2 cellular contexts compared by ENCODE assay signal in the genomic region with DNA sequence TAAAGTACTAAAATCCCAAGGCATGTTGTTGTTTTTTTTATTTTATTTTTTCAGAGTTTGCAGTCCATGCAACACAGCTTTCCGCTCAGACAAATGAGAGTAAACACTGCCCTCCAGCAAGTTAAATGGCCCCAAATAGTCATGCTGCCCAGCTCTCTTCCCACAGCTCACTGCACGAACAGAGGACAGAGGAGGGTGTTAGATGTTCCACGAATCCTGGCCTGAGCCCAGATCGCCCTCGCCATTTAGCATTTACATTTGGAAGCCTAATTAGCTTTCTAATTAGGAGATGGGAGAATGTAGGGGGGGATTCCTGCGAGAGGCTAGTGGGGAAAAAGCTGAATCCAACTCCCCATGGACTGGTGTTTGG.
TF ChIP-seq lines count a peak whose summit lies in the region.

No MANE protein-coding gene starts in this region.

TF ChIP-seq in SK-N-SH, 30 proteins besides CTCF, POLR2A, EP300 and RAD21 (continued from another document):
- TF ChIP-seq FOSL2 (IDR thresholded peaks at IDR 0.05; ENCODE audit: borderline replicate concordance, low read depth) = no peak
- no peak for TF ChIP-seq MXI1 (IDR thresholded peaks at IDR 0.05; ENCODE audit: low read depth, low read length)
- no peak for TF ChIP-seq GATA2 (CRISPR knock-in tag; IDR thresholded peaks at IDR 0.05)
- TF ChIP-seq, protein P1, sequence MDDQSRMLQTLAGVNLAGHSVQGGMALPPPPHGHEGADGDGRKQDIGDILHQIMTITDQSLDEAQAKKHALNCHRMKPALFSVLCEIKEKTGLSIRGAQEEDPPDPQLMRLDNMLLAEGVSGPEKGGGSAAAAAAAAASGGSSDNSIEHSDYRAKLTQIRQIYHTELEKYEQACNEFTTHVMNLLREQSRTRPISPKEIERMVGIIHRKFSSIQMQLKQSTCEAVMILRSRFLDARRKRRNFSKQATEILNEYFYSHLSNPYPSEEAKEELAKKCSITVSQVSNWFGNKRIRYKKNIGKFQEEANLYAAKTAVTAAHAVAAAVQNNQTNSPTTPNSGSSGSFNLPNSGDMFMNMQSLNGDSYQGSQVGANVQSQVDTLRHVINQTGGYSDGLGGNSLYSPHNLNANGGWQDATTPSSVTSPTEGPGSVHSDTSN (IDR thresholded peaks at IDR 0.05) = no peak
TF ChIP-seq in SK-N-SH: peak in this region for 0.

TF ChIP-seq in SK-N-SH treated with all-trans-retinoic acid at 6 μM for 48 hours, 23 proteins besides CTCF, POLR2A, EP300 and RAD21 (continued from another document):
- TF ChIP-seq, protein P2, sequence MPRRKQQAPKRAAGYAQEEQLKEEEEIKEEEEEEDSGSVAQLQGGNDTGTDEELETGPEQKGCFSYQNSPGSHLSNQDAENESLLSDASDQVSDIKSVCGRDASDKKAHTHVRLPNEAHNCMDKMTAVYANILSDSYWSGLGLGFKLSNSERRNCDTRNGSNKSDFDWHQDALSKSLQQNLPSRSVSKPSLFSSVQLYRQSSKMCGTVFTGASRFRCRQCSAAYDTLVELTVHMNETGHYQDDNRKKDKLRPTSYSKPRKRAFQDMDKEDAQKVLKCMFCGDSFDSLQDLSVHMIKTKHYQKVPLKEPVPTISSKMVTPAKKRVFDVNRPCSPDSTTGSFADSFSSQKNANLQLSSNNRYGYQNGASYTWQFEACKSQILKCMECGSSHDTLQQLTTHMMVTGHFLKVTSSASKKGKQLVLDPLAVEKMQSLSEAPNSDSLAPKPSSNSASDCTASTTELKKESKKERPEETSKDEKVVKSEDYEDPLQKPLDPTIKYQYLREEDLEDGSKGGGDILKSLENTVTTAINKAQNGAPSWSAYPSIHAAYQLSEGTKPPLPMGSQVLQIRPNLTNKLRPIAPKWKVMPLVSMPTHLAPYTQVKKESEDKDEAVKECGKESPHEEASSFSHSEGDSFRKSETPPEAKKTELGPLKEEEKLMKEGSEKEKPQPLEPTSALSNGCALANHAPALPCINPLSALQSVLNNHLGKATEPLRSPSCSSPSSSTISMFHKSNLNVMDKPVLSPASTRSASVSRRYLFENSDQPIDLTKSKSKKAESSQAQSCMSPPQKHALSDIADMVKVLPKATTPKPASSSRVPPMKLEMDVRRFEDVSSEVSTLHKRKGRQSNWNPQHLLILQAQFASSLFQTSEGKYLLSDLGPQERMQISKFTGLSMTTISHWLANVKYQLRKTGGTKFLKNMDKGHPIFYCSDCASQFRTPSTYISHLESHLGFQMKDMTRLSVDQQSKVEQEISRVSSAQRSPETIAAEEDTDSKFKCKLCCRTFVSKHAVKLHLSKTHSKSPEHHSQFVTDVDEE (CRISPR knock-in tag; IDR thresholded peaks at IDR 0.05) = no peak
- no peak for TF ChIP-seq ISL1 (CRISPR knock-in tag; IDR thresholded peaks at IDR 0.05)
- TF ChIP-seq, protein P3, sequence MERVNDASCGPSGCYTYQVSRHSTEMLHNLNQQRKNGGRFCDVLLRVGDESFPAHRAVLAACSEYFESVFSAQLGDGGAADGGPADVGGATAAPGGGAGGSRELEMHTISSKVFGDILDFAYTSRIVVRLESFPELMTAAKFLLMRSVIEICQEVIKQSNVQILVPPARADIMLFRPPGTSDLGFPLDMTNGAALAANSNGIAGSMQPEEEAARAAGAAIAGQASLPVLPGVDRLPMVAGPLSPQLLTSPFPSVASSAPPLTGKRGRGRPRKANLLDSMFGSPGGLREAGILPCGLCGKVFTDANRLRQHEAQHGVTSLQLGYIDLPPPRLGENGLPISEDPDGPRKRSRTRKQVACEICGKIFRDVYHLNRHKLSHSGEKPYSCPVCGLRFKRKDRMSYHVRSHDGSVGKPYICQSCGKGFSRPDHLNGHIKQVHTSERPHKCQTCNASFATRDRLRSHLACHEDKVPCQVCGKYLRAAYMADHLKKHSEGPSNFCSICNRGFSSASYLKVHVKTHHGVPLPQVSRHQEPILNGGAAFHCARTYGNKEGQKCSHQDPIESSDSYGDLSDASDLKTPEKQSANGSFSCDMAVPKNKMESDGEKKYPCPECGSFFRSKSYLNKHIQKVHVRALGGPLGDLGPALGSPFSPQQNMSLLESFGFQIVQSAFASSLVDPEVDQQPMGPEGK (CRISPR knock-in tag; IDR thresholded peaks at IDR 0.05; ENCODE audit: borderline replicate concordance) = no peak
- no peak for TF ChIP-seq TOX (CRISPR knock-in tag; IDR thresholded peaks at IDR 0.05; ENCODE audit: borderline replicate concordance)
- TF ChIP-seq ZC3H10 (CRISPR knock-in tag; IDR thresholded peaks at IDR 0.05) = no peak
- no peak for TF ChIP-seq ARNTL (CRISPR knock-in tag; IDR thresholded peaks at IDR 0.05; ENCODE audit: borderline replicate concordance, low read depth)
- no peak for TF ChIP-seq ZFP30 (CRISPR knock-in tag; IDR thresholded peaks at IDR 0.05)
